In genomic region chr2:119174216-119174992, GRCh38 we compare ENCODE assay signal across 9 cellular contexts. TPM values are rescaled to one million over a fixed set of nuclear protein-coding genes. Genes with fewer than 3 reads are reported as not detected.
DNase-seq lines count a peak whose midpoint lies in the region; ATAC-seq, FAIRE-seq and TF ChIP-seq lines count a peak whose summit lies in the region.
"Had no signal": no experiment of that assay in that cellular context is flagged by ENCODE, and none has a peak within 500 bp of the region (broad histone marks: within the 10 kb centered on the region; RNA-seq: fewer than 3 reads in every experiment).

No MANE protein-coding gene starts in this region.

- H3K4me3 ChIP-seq in KMS-11 (IDR thresholded peaks at IDR 0.05; ENCODE audit: insufficient read depth, low read depth, low read length) (no peak overlapping the region), GM12878 (no peak overlapping the region), HepG2 (replicated peaks in 1 of 3; ENCODE audit: insufficient read depth in 1 of 3, low read depth in 2 of 3, low read length in 3 of 3) (no peak overlapping the region)
- H3K4me3 ChIP-seq: skin epidermis had no signal

- no peak for TF ChIP-seq EP300 in GM12878 (IDR thresholded peaks at IDR 0.05; ENCODE audit: borderline replicate concordance in 1 of 2, control insufficient read depth in 1 of 2, low read depth in 2 of 2, low read length in 2 of 2)
- TF ChIP-seq EP300 in HepG2 (IDR thresholded peaks at IDR 0.05; ENCODE audit: low read depth in 2 of 2, low read length in 2 of 2): no peak
- TF ChIP-seq EP300 in HepG2 (CRISPR knock-in tag; IDR thresholded peaks at IDR 0.05; ENCODE audit: borderline replicate concordance): no peak

- peaks cover under 1% of the 10 kb centered on the region for H3K27me3 Mint-ChIP-seq in CD4-positive, alpha-beta T cell

- ATAC-seq in CD4-positive, alpha-beta T cell (ENCODE audit: poor library complexity): peak; percentile 59
- ATAC-seq in GM12878: peak; percentile 97
- peak; percentile 93 for ATAC-seq in HepG2
- ATAC-seq in HG02970 (IDR thresholded peaks at IDR 0.05; ENCODE audit: low FRiP score, unreplicated experiment): no peak

- CTCF ChIA-PET in CD4-positive, alpha-beta T cell (lab: Charles Lee): interaction anchor here (2.5 kb wide), 1 partner anchor 292 kb away, joined by 14 read pairs; no protein-coding TSS in a partner anchor
- CTCF ChIA-PET in GM12878 (lab: Yijun Ruan, JAX): interaction anchor here (0.6 to 5.4 kb wide), 7 partner anchors 10 to 292 kb away, joined by 3 to 39 read pairs (median 3); no protein-coding TSS in a partner anchor
- CTCF ChIA-PET in HepG2 (lab: Yijun Ruan, JAX; ENCODE audit: low intra/inter-chr PET ratio, low total read pairs): interaction anchor here (1.1 to 3.1 kb wide), 3 partner anchors 146 to 292 kb away, joined by 4 to 23 read pairs (median 14); no protein-coding TSS in a partner anchor

- RAD21 ChIA-PET in GM12878 (lab: Charles Lee; ENCODE audit: unreplicated experiment): interaction anchor here (1.0 kb wide), 1 partner anchor 293 kb away, joined by 4 read pairs; no protein-coding TSS in a partner anchor

- H3K9me3 ChIP-seq in CD4-positive, alpha-beta T cell (ENCODE audit: control insufficient read depth, low read length): no peaks in the 10 kb centered on the region
- H3K9me3 ChIP-seq in GM12878 (replicated peaks; ENCODE audit: control insufficient read depth, insufficient read depth, low read length): no peaks in the 10 kb centered on the region
- H3K9me3 ChIP-seq in HepG2 (ENCODE audit: low read length): no peaks in the 10 kb centered on the region

- intact Hi-C loops in CD4-positive, alpha-beta T cell (cut with DNase I, micrococcal nuclease): loop anchor here (1.0 to 10.0 kb wide), 6 partner anchors 162 to 1130 kb away; no protein-coding TSS in a partner anchor
- intact Hi-C loops in GM12878 (cut with micrococcal nuclease; ENCODE audit: unreplicated experiment): loop anchor here (1.0 kb wide), 1 partner anchor 293 kb away; no protein-coding TSS in a partner anchor
- intact Hi-C loops in HepG2 (cut with micrococcal nuclease; ENCODE audit: unreplicated experiment): loop anchor here (1.0 to 2.0 kb wide), 3 partner anchors 146 to 293 kb away; no protein-coding TSS in a partner anchor

- H3K36me3 Mint-ChIP-seq in CD4-positive, alpha-beta T cell (ENCODE audit: low read depth): no peaks in the 10 kb centered on the region

- peak; percentile 50 for TF ChIP-seq RAD21 in GM12878 (IDR thresholded peaks at IDR 0.05; ENCODE audit: insufficient read depth, low read depth, low read length)
- peak; percentile 68 for TF ChIP-seq RAD21 in HepG2 (CRISPR knock-in tag; IDR thresholded peaks at IDR 0.05)

- H3K9ac ChIP-seq in KMS-11: no peak overlapping the region
- H3K9ac ChIP-seq in GM12878 (ENCODE audit: control insufficient read depth, insufficient read depth, low read length): no peak overlapping the region
- H3K9ac ChIP-seq in HepG2 (ENCODE audit: insufficient read depth, low read depth, low read length): no peak overlapping the region

- POLR2A ChIA-PET in CD4-positive, alpha-beta T cell (lab: Charles Lee): interaction anchor here (1.5 kb wide), 1 partner anchor 293 kb away, joined by 4 read pairs; no protein-coding TSS in a partner anchor
- POLR2A ChIA-PET in GM12878 (lab: Charles Lee) (no interaction called here), HepG2 (lab: Yijun Ruan, JAX) (no interaction called here)

- FAIRE-seq in GM12878 (lab: Jason Lieb, UNC) (peak; percentile 85), HepG2 (lab: Jason Lieb, UNC) (peak; percentile 88)

- no TSS peak for BruUV-seq in GM12878 (replicated peaks; lab: Mats Ljungman, UMichigan)
- no TSS peak for BruUV-seq in HepG2 (replicated peaks; lab: Mats Ljungman, UMichigan)

- no peaks in the 10 kb centered on the region for H3K4me1 Mint-ChIP-seq in CD4-positive, alpha-beta T cell (ENCODE audit: low read depth)

- SMC1A ChIA-PET in GM12878 (lab: Charles Lee; ENCODE audit: uncharacterized antibody, unreplicated experiment): interaction anchor here (1.5 to 2.5 kb wide), 2 partner anchors 292 to 293 kb away, joined by 8 to 11 read pairs; no protein-coding TSS in a partner anchor

- no peaks in the 10 kb centered on the region for H3K4me1 ChIP-seq in KMS-11 (ENCODE audit: low read depth, poor library complexity, severe bottlenecking)
- H3K4me1 ChIP-seq in GM12878 (ENCODE audit: control insufficient read depth, insufficient read depth, low read length): no peaks in the 10 kb centered on the region
- H3K4me1 ChIP-seq in HepG2 (ENCODE audit: insufficient read depth, low read length): no peaks in the 10 kb centered on the region

- TF ChIP-seq POLR2A in GM12878 (IDR thresholded peaks at IDR 0.05; ENCODE audit: low read depth, low read length) (no peak), HepG2 (IDR thresholded peaks at IDR 0.05; ENCODE audit: insufficient read depth in 1 of 2, low read depth in 2 of 2, low read length in 2 of 2) (no peak)

- no peak overlapping the region for H3K27ac ChIP-seq in CD4-positive, alpha-beta T cell (ENCODE audit: low read depth, low read length)
- no peak overlapping the region for H3K27ac ChIP-seq in KMS-11
- H3K27ac ChIP-seq in GM12878 (ENCODE audit: control insufficient read depth, insufficient read depth): no peak overlapping the region
- no peak overlapping the region for H3K27ac ChIP-seq in HepG2 (ENCODE audit: extremely low read length, insufficient read depth, low read length)
- H3K27ac ChIP-seq: skin epidermis had no signal

- in situ Hi-C loops in GM12878 (cut with MboI) (no loop called here), HepG2 (cut with HindIII; ENCODE audit: extremely low pct_ligation_motif_present, low pct_unique_long_range_greater_than_20kb) (loop anchor here (5.0 kb wide), 1 partner anchor 162 kb away; no protein-coding TSS in a partner anchor)

- no peaks in the 10 kb centered on the region for H3K27me3 ChIP-seq in CD4-positive, alpha-beta T cell (ENCODE audit: control insufficient read depth, insufficient read depth, low read length)
- H3K27me3 ChIP-seq in KMS-11 (ENCODE audit: insufficient read depth, low read depth): no peaks in the 10 kb centered on the region
- no peaks in the 10 kb centered on the region for H3K27me3 ChIP-seq in GM12878 (replicated peaks in 1 of 2; ENCODE audit: control insufficient read depth in 2 of 2, insufficient read depth in 2 of 2, low read length in 1 of 2)
- peaks cover 0 to 23% of the 10 kb centered on the region in 2 experiments; a peak in 1 of 5 replicates for H3K27me3 ChIP-seq in HepG2 (ENCODE audit: control insufficient read depth in 1 of 2, insufficient read depth in 2 of 2, low read length in 2 of 2)

- H3K4me3 Mint-ChIP-seq in CD4-positive, alpha-beta T cell: no peak overlapping the region

- H2AFZ ChIP-seq in KMS-11 (ENCODE audit: low read depth): no peak overlapping the region
- H2AFZ ChIP-seq in GM12878 (ENCODE audit: control insufficient read depth, low read depth, low read length): no peak overlapping the region
- H2AFZ ChIP-seq in HepG2 (ENCODE audit: low read length): no peak overlapping the region

- H3K36me3 ChIP-seq in KMS-11 (ENCODE audit: insufficient read depth) (no peaks in the 10 kb centered on the region), GM12878 (ENCODE audit: control insufficient read depth in 2 of 2, insufficient read depth in 2 of 2, low read length in 1 of 2) (no peaks in the 10 kb centered on the region), HepG2 (replicated peaks in 1 of 2; ENCODE audit: control insufficient read depth in 1 of 2, insufficient read depth in 2 of 2, low read length in 2 of 2) (no peaks in the 10 kb centered on the region)

- 27% methylated on average over 22 of the region's 22 CpGs for WGBS in GM12878 (ENCODE audit: insufficient coverage, insufficient replicate concordance, low lambda C conversion rate, missing lambda C conversion rate)
- 26% methylated on average over 22 of the region's 22 CpGs for WGBS in HepG2 (ENCODE audit: low lambda C conversion rate)

- peak; percentile 22 to 66 (median 46) for DNase-seq in CD4-positive, alpha-beta T cell
- DNase-seq in GM19240 (ENCODE audit: insufficient read length, low spot score) (peak; percentile 34), T-helper 2 cell (peak; percentile 12 to 39 (median 24)), GM12878 (ENCODE audit: low read depth, low spot score) (no peak), HepG2 (ENCODE audit: low spot score) (peak; percentile 37)
- peak; percentile 24 to 28 for DNase-seq in stimulated activated CD8-positive, alpha-beta memory T cell treated with anti-CD3 and anti-CD28 coated beads, Interleukin-2, amount 100 ng/mL, for 1 hour (ENCODE audit: low read depth in 2 of 2)

- no peaks in the 10 kb centered on the region for H4K20me1 ChIP-seq in KMS-11 (ENCODE audit: insufficient read depth)
- no peaks in the 10 kb centered on the region for H4K20me1 ChIP-seq in GM12878 (ENCODE audit: control insufficient read depth, insufficient read depth)
- no peaks in the 10 kb centered on the region for H4K20me1 ChIP-seq in HepG2 (ENCODE audit: insufficient read depth, low read length)

- H3K79me2 ChIP-seq in KMS-11 (ENCODE audit: insufficient read depth, low read depth) (no peaks in the 10 kb centered on the region), GM12878 (ENCODE audit: control insufficient read depth, insufficient read depth, low read length) (no peaks in the 10 kb centered on the region), HepG2 (ENCODE audit: insufficient read depth, low read length) (no peaks in the 10 kb centered on the region)

- H3K4me2 ChIP-seq in KMS-11 (no peak overlapping the region), GM12878 (ENCODE audit: control insufficient read depth, insufficient read depth) (no peak overlapping the region), HepG2 (ENCODE audit: low read depth, low read length) (no peak overlapping the region)

- no peak overlapping the region for H3K27ac Mint-ChIP-seq in CD4-positive, alpha-beta T cell

- H3K9me3 Mint-ChIP-seq in CD4-positive, alpha-beta T cell: no peaks in the 10 kb centered on the region

- peak; percentile 90 for TF ChIP-seq CTCF in CD4-positive, alpha-beta T cell (IDR thresholded peaks at IDR 0.05)
- TF ChIP-seq CTCF in KMS-11 (conservative IDR thresholded peaks at IDR 0.05; ENCODE audit: low read depth, low read length): peak; percentile 78
- TF ChIP-seq CTCF in GM12878 (IDR thresholded peaks at IDR 0.05 in 2 of 3, conservative IDR thresholded peaks at IDR 0.05 in 1 of 3; ENCODE audit: control insufficient read depth in 2 of 3, extremely low read depth in 1 of 3, insufficient read depth in 1 of 3, low read depth in 3 of 3, low read length in 3 of 3): peak; percentile 71 to 88 (median 84)
- peak; percentile 89 for TF ChIP-seq CTCF in HepG2 (CRISPR knock-in tag; IDR thresholded peaks at IDR 0.05)

RNA-seq across cellular contexts. Expression of gene C1QL2, which starts 15.9 kb away (rescaled TPM):
- total RNA-seq in CD4-positive, alpha-beta T cell: not detected
- total RNA-seq in GM12878 (2013; cell fraction: nucleolus; rRNA removed): not detected in 2 replicates
- total RNA-seq in GM12878 (2014; rRNA removed) (not detected in 2 replicates), GM12878 (2014; rRNA removed; fragmentation: Illumina TruSeq; extraction: Trizol) (not detected in 2 replicates), GM12878 (2021) (not detected in 2 replicates), HepG2 (2016; rRNA removed; fragmentation: Illumina TruSeq; extraction: Trizol) (not detected in 2 replicates)
- polyA plus RNA-seq in GM12878 (2011; ENCODE audit: low read depth): not detected
- polyA plus RNA-seq in GM12878 (2011; rRNA removed) (not detected in 2 replicates), GM12878 (2014; fragmentation: Illumina TruSeq; extraction: Trizol) (not detected in 2 replicates), GM12878 (2014; fragmentation: Nextera tagmentation; extraction: Ambion mirVana) (not detected), GM12878 (2014; rRNA removed) (not detected in 2 replicates), GM12878 (2016; fragmentation: Nextera tagmentation; extraction: Ambion mirVana) (not detected), HepG2 (2011; rRNA removed) (not detected in 2 replicates)
- not detected in 2 replicates for polyA plus RNA-seq in GM12878 (2011; cell fraction: cytosol; rRNA removed)
- polyA plus RNA-seq in GM12878 (2011; cell fraction: nucleus; rRNA removed): 0.04 TPM in 1 of 2 replicates, not detected in the other
- polyA plus RNA-seq in GM12878 (2012): not detected in 2 replicates
- polyA minus RNA-seq in GM12878 (2011; rRNA and poly(A)+ RNA removed): not detected in 2 replicates
- not detected in 2 replicates for polyA minus RNA-seq in GM12878 (2011; cell fraction: cytosol; rRNA and poly(A)+ RNA removed)
- polyA minus RNA-seq in GM12878 (2011; cell fraction: nucleus; rRNA and poly(A)+ RNA removed): not detected in 2 replicates
- not detected in 2 replicates for total RNA-seq in HepG2 (2016; cell fraction: cytosol; rRNA removed; fragmentation: Illumina TruSeq; extraction: Trizol; ENCODE audit: low read depth)
- not detected in 2 replicates for total RNA-seq in HepG2 (2016; cell fraction: insoluble cytoplasmic fraction; rRNA removed; fragmentation: Illumina TruSeq; extraction: Trizol)
- total RNA-seq in HepG2 (2016; cell fraction: membrane; rRNA removed; fragmentation: Illumina TruSeq; extraction: Trizol): not detected in 2 replicates
- total RNA-seq in HepG2 (2016; cell fraction: nucleus; rRNA removed; fragmentation: Illumina TruSeq; extraction: Trizol): not detected in 2 replicates
- not detected in 2 replicates for polyA plus RNA-seq in HepG2 (2011; cell fraction: cytosol; rRNA removed)
- not detected in 2 replicates for polyA plus RNA-seq in HepG2 (2011; cell fraction: nucleus; rRNA removed)
- not detected in 2 replicates for polyA plus RNA-seq in HepG2 (2012)
- not detected in 2 replicates for polyA plus RNA-seq in HepG2 (2016; cell fraction: cytosol; fragmentation: Illumina TruSeq; extraction: Trizol; ENCODE audit: low read depth)
- polyA plus RNA-seq in HepG2 (2016; cell fraction: insoluble cytoplasmic fraction; fragmentation: Illumina TruSeq; extraction: Trizol; ENCODE audit: low read depth): not detected in 2 replicates
- not detected in 2 replicates for polyA plus RNA-seq in HepG2 (2016; cell fraction: membrane; fragmentation: Illumina TruSeq; extraction: Trizol; ENCODE audit: low read depth)
- not detected in 2 replicates for polyA plus RNA-seq in HepG2 (2016; cell fraction: nucleus; fragmentation: Illumina TruSeq; extraction: Trizol; ENCODE audit: insufficient read depth, low read depth)
- polyA minus RNA-seq in HepG2 (2011; rRNA and poly(A)+ RNA removed; ENCODE audit: low replicate concordance): not detected in 2 replicates
- not detected in 2 replicates for polyA minus RNA-seq in HepG2 (2011; cell fraction: cytosol; rRNA and poly(A)+ RNA removed)
- polyA minus RNA-seq in HepG2 (2011; cell fraction: nucleus; rRNA and poly(A)+ RNA removed): not detected in 2 replicates

RNA-seq across cellular contexts. Expression of gene STEAP3, which starts 49.2 kb away (rescaled TPM):
- total RNA-seq in CD4-positive, alpha-beta T cell: not detected
- total RNA-seq in GM12878 (2013; cell fraction: nucleolus; rRNA removed): 26.1 and 27.1 TPM in 2 replicates
- 3.7 and 5.5 TPM in 2 replicates for total RNA-seq in GM12878 (2014; rRNA removed)
- total RNA-seq in GM12878 (2014; rRNA removed; fragmentation: Illumina TruSeq; extraction: Trizol): 2.0 and 2.2 TPM in 2 replicates
- total RNA-seq in GM12878 (2021): 7.6 and 8.3 TPM in 2 replicates
- 2.1 TPM for polyA plus RNA-seq in GM12878 (2011; ENCODE audit: low read depth)
- polyA plus RNA-seq in GM12878 (2011; rRNA removed): 3.1 and 8.2 TPM in 2 replicates
- 7.1 and 8.9 TPM in 2 replicates for polyA plus RNA-seq in GM12878 (2011; cell fraction: cytosol; rRNA removed)
- polyA plus RNA-seq in GM12878 (2011; cell fraction: nucleus; rRNA removed): 27.0 and 29.6 TPM in 2 replicates
- 3.2 and 4.4 TPM in 2 replicates for polyA plus RNA-seq in GM12878 (2012)
- polyA plus RNA-seq in GM12878 (2014; fragmentation: Illumina TruSeq; extraction: Trizol): 1.7 and 3.7 TPM in 2 replicates
- under 1 TPM; 0.42 to 0.84 TPM for polyA plus RNA-seq in GM12878 (2014; fragmentation: Nextera tagmentation; extraction: Ambion mirVana)
- 4.2 and 4.5 TPM in 2 replicates for polyA plus RNA-seq in GM12878 (2014; rRNA removed)
- 1 to 10 TPM; 5.5 to 6.5 TPM for polyA plus RNA-seq in GM12878 (2016; fragmentation: Nextera tagmentation; extraction: Ambion mirVana)
- 10.4 and 10.8 TPM in 2 replicates for polyA minus RNA-seq in GM12878 (2011; rRNA and poly(A)+ RNA removed)
- polyA minus RNA-seq in GM12878 (2011; cell fraction: cytosol; rRNA and poly(A)+ RNA removed): 4.3 and 6.8 TPM in 2 replicates
- 6.9 and 13.1 TPM in 2 replicates for polyA minus RNA-seq in GM12878 (2011; cell fraction: nucleus; rRNA and poly(A)+ RNA removed)
- total RNA-seq in HepG2 (2016; rRNA removed; fragmentation: Illumina TruSeq; extraction: Trizol): 12.8 and 21.1 TPM in 2 replicates
- 1.9 and 2.5 TPM in 2 replicates for total RNA-seq in HepG2 (2016; cell fraction: cytosol; rRNA removed; fragmentation: Illumina TruSeq; extraction: Trizol; ENCODE audit: low read depth)
- total RNA-seq in HepG2 (2016; cell fraction: insoluble cytoplasmic fraction; rRNA removed; fragmentation: Illumina TruSeq; extraction: Trizol): 12.1 and 21.6 TPM in 2 replicates
- 8.0 and 8.1 TPM in 2 replicates for total RNA-seq in HepG2 (2016; cell fraction: membrane; rRNA removed; fragmentation: Illumina TruSeq; extraction: Trizol)
- 23.7 and 29.0 TPM in 2 replicates for total RNA-seq in HepG2 (2016; cell fraction: nucleus; rRNA removed; fragmentation: Illumina TruSeq; extraction: Trizol)
- 7.3 and 10.2 TPM in 2 replicates for polyA plus RNA-seq in HepG2 (2011; rRNA removed)
- 4.5 and 5.9 TPM in 2 replicates for polyA plus RNA-seq in HepG2 (2011; cell fraction: cytosol; rRNA removed)
- 20.0 and 20.1 TPM in 2 replicates for polyA plus RNA-seq in HepG2 (2011; cell fraction: nucleus; rRNA removed)
- polyA plus RNA-seq in HepG2 (2012): 7.0 and 9.7 TPM in 2 replicates
- 2.3 TPM in 2 replicates for polyA plus RNA-seq in HepG2 (2016; cell fraction: cytosol; fragmentation: Illumina TruSeq; extraction: Trizol; ENCODE audit: low read depth)
- polyA plus RNA-seq in HepG2 (2016; cell fraction: insoluble cytoplasmic fraction; fragmentation: Illumina TruSeq; extraction: Trizol; ENCODE audit: low read depth): 11.0 and 14.2 TPM in 2 replicates
- polyA plus RNA-seq in HepG2 (2016; cell fraction: membrane; fragmentation: Illumina TruSeq; extraction: Trizol; ENCODE audit: low read depth): 4.7 and 6.6 TPM in 2 replicates
- polyA plus RNA-seq in HepG2 (2016; cell fraction: nucleus; fragmentation: Illumina TruSeq; extraction: Trizol; ENCODE audit: insufficient read depth, low read depth): 46.6 and 48.2 TPM in 2 replicates
- polyA minus RNA-seq in HepG2 (2011; rRNA and poly(A)+ RNA removed; ENCODE audit: low replicate concordance): 14.5 and 38.6 TPM in 2 replicates
- 10.7 and 11.0 TPM in 2 replicates for polyA minus RNA-seq in HepG2 (2011; cell fraction: cytosol; rRNA and poly(A)+ RNA removed)
- polyA minus RNA-seq in HepG2 (2011; cell fraction: nucleus; rRNA and poly(A)+ RNA removed): 5.8 and 7.5 TPM in 2 replicates
